ENCODE assay signal across 1 cellular context in the genomic region with DNA sequence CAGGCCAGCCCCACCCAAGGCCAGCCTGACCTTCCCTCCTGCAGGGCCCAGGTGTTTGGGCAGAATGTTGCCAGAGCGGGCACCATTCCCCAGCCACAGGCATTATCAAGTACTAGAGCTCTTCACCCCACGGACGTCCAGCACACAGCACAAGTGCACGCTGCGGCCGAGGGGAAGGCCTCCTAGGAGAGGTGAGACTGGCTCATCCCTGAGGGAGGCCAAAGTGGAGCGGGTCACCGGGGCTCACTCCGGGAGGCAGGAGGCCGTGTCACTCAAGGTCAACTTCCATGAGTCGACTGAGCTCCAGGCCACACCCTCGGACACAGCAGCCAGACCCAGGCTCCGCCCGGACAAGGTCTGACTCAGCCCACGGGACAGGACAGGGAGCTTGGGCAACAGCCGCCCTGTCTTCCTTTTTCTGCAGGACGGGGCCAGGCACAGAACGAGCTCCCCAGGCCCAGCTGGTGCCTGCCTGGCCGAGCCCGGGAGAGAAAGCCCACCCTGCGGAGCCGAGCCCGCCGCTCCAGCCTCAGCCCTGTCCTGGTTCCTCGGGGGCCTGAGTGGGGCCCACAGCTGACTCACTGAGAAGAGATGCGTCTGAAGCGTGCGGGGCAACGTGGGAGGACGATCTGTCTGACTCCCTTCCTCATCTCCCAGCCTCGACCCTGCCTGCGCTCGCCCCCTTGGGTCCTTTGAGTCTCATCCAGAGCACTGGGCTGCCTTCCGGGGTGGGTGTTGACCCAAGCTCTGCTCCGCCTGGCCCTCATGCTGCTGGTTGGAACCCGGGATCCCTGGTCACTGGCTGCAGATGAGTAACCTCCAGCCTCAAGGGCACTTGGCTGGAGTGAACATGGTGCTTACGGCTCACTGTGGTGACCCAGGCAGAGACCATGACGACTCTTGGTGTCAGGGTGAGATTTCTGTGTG.
TF ChIP-seq lines count a peak whose summit lies in the region.

No MANE protein-coding gene starts in this region.

TF ChIP-seq in K562, 482 proteins besides CTCF, POLR2A, EP300 and RAD21 (continued from another document and continues in another):
- TF ChIP-seq, protein P1, sequence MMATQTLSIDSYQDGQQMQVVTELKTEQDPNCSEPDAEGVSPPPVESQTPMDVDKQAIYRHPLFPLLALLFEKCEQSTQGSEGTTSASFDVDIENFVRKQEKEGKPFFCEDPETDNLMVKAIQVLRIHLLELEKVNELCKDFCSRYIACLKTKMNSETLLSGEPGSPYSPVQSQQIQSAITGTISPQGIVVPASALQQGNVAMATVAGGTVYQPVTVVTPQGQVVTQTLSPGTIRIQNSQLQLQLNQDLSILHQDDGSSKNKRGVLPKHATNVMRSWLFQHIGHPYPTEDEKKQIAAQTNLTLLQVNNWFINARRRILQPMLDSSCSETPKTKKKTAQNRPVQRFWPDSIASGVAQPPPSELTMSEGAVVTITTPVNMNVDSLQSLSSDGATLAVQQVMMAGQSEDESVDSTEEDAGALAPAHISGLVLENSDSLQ (IDR thresholded peaks at IDR 0.05) = peak; percentile 98
- peak; percentile 71; the same call in 1 of the 2 replicates for TF ChIP-seq PHF8 (IDR thresholded peaks at IDR 0.05; ENCODE audit: borderline replicate concordance, low read length)
- TF ChIP-seq JUN (IDR thresholded peaks at IDR 0.05; ENCODE audit: borderline replicate concordance, low read depth, low read length) = peak; percentile 82
- TF ChIP-seq JUN (CRISPR knock-in tag; IDR thresholded peaks at IDR 0.05; ENCODE audit: borderline replicate concordance) = no peak
- peak; percentile 66 for TF ChIP-seq MYC (IDR thresholded peaks at IDR 0.05; ENCODE audit: low read depth, low read length)
- no peak for TF ChIP-seq MYC (CRISPR knock-in tag; IDR thresholded peaks at IDR 0.05; ENCODE audit: borderline replicate concordance, low read depth)
- TF ChIP-seq, protein P2, sequence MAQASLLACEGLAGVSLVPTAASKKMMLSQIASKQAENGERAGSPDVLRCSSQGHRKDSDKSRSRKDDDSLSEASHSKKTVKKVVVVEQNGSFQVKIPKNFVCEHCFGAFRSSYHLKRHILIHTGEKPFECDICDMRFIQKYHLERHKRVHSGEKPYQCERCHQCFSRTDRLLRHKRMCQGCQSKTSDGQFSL (CRISPR knock-in tag; IDR thresholded peaks at IDR 0.05) = peak; percentile 8; the same call in 1 of the 2 replicates
- TF ChIP-seq, protein P2 (tag; IDR thresholded peaks at IDR 0.05) = no peak
- TF ChIP-seq, protein P3, sequence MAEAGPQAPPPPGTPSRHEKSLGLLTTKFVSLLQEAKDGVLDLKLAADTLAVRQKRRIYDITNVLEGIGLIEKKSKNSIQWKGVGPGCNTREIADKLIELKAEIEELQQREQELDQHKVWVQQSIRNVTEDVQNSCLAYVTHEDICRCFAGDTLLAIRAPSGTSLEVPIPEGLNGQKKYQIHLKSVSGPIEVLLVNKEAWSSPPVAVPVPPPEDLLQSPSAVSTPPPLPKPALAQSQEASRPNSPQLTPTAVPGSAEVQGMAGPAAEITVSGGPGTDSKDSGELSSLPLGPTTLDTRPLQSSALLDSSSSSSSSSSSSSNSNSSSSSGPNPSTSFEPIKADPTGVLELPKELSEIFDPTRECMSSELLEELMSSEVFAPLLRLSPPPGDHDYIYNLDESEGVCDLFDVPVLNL (CRISPR knock-in tag; IDR thresholded peaks at IDR 0.05; ENCODE audit: low read depth) = 0 out of 2 replicates have a peak, but pooled peaks have one; percentile 24
- TF ChIP-seq FOXP1 (CRISPR knock-in tag; IDR thresholded peaks at IDR 0.05) = no peak
- peak; percentile 83 for TF ChIP-seq NR2C1 (IDR thresholded peaks at IDR 0.05)
- TF ChIP-seq NR2C1 (tag; IDR thresholded peaks at IDR 0.05) = peak; percentile 84
- TF ChIP-seq ZFX (CRISPR knock-in tag; IDR thresholded peaks at IDR 0.05) = peak; percentile 81
- TF ChIP-seq, protein P4, sequence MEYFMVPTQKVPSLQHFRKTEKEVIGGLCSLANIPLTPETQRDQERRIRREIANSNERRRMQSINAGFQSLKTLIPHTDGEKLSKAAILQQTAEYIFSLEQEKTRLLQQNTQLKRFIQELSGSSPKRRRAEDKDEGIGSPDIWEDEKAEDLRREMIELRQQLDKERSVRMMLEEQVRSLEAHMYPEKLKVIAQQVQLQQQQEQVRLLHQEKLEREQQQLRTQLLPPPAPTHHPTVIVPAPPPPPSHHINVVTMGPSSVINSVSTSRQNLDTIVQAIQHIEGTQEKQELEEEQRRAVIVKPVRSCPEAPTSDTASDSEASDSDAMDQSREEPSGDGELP (CRISPR knock-in tag; IDR thresholded peaks at IDR 0.05; ENCODE audit: borderline replicate concordance) = peak; percentile 90
- TF ChIP-seq MAFK (IDR thresholded peaks at IDR 0.05; ENCODE audit: low read length) = peak; percentile 19; the same call in 1 of the 2 replicates
- TF ChIP-seq, protein P5, sequence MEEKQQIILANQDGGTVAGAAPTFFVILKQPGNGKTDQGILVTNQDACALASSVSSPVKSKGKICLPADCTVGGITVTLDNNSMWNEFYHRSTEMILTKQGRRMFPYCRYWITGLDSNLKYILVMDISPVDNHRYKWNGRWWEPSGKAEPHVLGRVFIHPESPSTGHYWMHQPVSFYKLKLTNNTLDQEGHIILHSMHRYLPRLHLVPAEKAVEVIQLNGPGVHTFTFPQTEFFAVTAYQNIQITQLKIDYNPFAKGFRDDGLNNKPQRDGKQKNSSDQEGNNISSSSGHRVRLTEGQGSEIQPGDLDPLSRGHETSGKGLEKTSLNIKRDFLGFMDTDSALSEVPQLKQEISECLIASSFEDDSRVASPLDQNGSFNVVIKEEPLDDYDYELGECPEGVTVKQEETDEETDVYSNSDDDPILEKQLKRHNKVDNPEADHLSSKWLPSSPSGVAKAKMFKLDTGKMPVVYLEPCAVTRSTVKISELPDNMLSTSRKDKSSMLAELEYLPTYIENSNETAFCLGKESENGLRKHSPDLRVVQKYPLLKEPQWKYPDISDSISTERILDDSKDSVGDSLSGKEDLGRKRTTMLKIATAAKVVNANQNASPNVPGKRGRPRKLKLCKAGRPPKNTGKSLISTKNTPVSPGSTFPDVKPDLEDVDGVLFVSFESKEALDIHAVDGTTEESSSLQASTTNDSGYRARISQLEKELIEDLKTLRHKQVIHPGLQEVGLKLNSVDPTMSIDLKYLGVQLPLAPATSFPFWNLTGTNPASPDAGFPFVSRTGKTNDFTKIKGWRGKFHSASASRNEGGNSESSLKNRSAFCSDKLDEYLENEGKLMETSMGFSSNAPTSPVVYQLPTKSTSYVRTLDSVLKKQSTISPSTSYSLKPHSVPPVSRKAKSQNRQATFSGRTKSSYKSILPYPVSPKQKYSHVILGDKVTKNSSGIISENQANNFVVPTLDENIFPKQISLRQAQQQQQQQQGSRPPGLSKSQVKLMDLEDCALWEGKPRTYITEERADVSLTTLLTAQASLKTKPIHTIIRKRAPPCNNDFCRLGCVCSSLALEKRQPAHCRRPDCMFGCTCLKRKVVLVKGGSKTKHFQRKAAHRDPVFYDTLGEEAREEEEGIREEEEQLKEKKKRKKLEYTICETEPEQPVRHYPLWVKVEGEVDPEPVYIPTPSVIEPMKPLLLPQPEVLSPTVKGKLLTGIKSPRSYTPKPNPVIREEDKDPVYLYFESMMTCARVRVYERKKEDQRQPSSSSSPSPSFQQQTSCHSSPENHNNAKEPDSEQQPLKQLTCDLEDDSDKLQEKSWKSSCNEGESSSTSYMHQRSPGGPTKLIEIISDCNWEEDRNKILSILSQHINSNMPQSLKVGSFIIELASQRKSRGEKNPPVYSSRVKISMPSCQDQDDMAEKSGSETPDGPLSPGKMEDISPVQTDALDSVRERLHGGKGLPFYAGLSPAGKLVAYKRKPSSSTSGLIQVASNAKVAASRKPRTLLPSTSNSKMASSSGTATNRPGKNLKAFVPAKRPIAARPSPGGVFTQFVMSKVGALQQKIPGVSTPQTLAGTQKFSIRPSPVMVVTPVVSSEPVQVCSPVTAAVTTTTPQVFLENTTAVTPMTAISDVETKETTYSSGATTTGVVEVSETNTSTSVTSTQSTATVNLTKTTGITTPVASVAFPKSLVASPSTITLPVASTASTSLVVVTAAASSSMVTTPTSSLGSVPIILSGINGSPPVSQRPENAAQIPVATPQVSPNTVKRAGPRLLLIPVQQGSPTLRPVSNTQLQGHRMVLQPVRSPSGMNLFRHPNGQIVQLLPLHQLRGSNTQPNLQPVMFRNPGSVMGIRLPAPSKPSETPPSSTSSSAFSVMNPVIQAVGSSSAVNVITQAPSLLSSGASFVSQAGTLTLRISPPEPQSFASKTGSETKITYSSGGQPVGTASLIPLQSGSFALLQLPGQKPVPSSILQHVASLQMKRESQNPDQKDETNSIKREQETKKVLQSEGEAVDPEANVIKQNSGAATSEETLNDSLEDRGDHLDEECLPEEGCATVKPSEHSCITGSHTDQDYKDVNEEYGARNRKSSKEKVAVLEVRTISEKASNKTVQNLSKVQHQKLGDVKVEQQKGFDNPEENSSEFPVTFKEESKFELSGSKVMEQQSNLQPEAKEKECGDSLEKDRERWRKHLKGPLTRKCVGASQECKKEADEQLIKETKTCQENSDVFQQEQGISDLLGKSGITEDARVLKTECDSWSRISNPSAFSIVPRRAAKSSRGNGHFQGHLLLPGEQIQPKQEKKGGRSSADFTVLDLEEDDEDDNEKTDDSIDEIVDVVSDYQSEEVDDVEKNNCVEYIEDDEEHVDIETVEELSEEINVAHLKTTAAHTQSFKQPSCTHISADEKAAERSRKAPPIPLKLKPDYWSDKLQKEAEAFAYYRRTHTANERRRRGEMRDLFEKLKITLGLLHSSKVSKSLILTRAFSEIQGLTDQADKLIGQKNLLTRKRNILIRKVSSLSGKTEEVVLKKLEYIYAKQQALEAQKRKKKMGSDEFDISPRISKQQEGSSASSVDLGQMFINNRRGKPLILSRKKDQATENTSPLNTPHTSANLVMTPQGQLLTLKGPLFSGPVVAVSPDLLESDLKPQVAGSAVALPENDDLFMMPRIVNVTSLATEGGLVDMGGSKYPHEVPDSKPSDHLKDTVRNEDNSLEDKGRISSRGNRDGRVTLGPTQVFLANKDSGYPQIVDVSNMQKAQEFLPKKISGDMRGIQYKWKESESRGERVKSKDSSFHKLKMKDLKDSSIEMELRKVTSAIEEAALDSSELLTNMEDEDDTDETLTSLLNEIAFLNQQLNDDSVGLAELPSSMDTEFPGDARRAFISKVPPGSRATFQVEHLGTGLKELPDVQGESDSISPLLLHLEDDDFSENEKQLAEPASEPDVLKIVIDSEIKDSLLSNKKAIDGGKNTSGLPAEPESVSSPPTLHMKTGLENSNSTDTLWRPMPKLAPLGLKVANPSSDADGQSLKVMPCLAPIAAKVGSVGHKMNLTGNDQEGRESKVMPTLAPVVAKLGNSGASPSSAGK (IDR thresholded peaks at IDR 0.05) = peak; percentile 70
- TF ChIP-seq HCFC1 (IDR thresholded peaks at IDR 0.05; ENCODE audit: low read depth, low read length) = peak; percentile 16; the same call in 1 of the 2 replicates
- TF ChIP-seq RCOR1 (IDR thresholded peaks at IDR 0.05; ENCODE audit: borderline replicate concordance in 1 of 2, low read depth in 2 of 2, low read length in 2 of 2) = peak in 1 of 2 experiments; percentile 76; a peak in 3 of 4 replicates
- TF ChIP-seq, protein P6, sequence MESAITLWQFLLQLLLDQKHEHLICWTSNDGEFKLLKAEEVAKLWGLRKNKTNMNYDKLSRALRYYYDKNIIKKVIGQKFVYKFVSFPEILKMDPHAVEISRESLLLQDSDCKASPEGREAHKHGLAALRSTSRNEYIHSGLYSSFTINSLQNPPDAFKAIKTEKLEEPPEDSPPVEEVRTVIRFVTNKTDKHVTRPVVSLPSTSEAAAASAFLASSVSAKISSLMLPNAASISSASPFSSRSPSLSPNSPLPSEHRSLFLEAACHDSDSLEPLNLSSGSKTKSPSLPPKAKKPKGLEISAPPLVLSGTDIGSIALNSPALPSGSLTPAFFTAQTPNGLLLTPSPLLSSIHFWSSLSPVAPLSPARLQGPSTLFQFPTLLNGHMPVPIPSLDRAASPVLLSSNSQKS (CRISPR knock-in tag; IDR thresholded peaks at IDR 0.05) = no peak
- peak; percentile 71 for TF ChIP-seq KDM5B (IDR thresholded peaks at IDR 0.05; ENCODE audit: insufficient replicate concordance, low read depth, low read length)
- TF ChIP-seq, protein P7, sequence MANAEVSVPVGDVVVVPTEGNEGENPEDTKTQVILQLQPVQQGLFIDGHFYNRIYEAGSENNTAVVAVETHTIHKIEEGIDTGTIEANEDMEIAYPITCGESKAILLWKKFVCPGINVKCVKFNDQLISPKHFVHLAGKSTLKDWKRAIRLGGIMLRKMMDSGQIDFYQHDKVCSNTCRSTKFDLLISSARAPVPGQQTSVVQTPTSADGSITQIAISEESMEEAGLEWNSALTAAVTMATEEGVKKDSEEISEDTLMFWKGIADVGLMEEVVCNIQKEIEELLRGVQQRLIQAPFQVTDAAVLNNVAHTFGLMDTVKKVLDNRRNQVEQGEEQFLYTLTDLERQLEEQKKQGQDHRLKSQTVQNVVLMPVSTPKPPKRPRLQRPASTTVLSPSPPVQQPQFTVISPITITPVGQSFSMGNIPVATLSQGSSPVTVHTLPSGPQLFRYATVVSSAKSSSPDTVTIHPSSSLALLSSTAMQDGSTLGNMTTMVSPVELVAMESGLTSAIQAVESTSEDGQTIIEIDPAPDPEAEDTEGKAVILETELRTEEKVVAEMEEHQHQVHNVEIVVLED (CRISPR knock-in tag; IDR thresholded peaks at IDR 0.05) = 0 out of 2 replicates have a peak, but pooled peaks have one; percentile 11
- peak; percentile 29 to 50; a peak in 1 of 4 replicates for TF ChIP-seq MAZ (CRISPR knock-in tag; conservative IDR thresholded peaks at IDR 0.05 in 1 of 2, IDR thresholded peaks at IDR 0.05 in 1 of 2)
- TF ChIP-seq, protein P8, sequence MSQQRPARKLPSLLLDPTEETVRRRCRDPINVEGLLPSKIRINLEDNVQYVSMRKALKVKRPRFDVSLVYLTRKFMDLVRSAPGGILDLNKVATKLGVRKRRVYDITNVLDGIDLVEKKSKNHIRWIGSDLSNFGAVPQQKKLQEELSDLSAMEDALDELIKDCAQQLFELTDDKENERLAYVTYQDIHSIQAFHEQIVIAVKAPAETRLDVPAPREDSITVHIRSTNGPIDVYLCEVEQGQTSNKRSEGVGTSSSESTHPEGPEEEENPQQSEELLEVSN (IDR thresholded peaks at IDR 0.05; ENCODE audit: borderline replicate concordance in 1 of 2, extremely low read depth in 1 of 2, insufficient read depth in 1 of 2, insufficient read length in 1 of 2, low read depth in 1 of 2, low read length in 1 of 2, poor library complexity in 1 of 2, severe bottlenecking in 1 of 2) = peak in 1 of 2 experiments; percentile 27
- TF ChIP-seq, protein P9, sequence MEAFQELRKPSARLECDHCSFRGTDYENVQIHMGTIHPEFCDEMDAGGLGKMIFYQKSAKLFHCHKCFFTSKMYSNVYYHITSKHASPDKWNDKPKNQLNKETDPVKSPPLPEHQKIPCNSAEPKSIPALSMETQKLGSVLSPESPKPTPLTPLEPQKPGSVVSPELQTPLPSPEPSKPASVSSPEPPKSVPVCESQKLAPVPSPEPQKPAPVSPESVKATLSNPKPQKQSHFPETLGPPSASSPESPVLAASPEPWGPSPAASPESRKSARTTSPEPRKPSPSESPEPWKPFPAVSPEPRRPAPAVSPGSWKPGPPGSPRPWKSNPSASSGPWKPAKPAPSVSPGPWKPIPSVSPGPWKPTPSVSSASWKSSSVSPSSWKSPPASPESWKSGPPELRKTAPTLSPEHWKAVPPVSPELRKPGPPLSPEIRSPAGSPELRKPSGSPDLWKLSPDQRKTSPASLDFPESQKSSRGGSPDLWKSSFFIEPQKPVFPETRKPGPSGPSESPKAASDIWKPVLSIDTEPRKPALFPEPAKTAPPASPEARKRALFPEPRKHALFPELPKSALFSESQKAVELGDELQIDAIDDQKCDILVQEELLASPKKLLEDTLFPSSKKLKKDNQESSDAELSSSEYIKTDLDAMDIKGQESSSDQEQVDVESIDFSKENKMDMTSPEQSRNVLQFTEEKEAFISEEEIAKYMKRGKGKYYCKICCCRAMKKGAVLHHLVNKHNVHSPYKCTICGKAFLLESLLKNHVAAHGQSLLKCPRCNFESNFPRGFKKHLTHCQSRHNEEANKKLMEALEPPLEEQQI (IDR thresholded peaks at IDR 0.05) = no peak
- TF ChIP-seq ATF7 (IDR thresholded peaks at IDR 0.05) = peak; percentile 69
- peak; percentile 45; the same call in 1 of the 2 replicates for TF ChIP-seq NR2C2 (CRISPR knock-in tag; IDR thresholded peaks at IDR 0.05)
- peak; percentile 92 for TF ChIP-seq NR2C2 (tag; IDR thresholded peaks at IDR 0.05)
